In the genomic region with DNA sequence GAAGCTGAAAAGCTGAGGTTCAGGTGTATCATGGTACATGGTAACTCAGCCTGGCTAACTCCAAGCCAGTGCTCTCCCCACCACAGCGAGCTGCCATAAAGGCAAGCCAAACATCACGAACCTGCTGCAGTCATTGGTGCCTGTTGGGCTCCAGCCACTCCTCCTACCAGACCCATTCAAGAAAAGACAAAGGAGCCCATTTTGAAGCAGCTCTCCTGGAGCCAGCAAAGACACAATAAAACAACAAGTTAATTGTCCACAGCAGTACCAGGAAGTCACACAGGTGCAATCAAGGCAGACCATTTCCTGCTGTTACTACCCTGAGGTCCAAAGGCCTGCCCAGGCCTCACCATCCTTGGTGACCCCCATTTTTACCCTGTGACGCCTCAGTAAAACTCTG, we compare ENCODE assay signal across 13 cellular contexts.
DNase-seq lines count a peak whose midpoint lies in the region; ATAC-seq and TF ChIP-seq lines count a peak whose summit lies in the region.
"Had no signal": no experiment of that assay in that cellular context is flagged by ENCODE, and none has a peak within 500 bp of the region (broad histone marks: within the 10 kb centered on the region; RNA-seq: fewer than 3 reads in every experiment).

No MANE protein-coding gene starts in this region.

- WGBS in suprapubic skin, result 57% methylated on average over 3 of the region's 3 CpGs

- H3K4me1 Mint-ChIP-seq in T-helper 17 cell, result peaks cover 24% of the 10 kb centered on the region

- intact Hi-C loops in lower lobe of right lung (cut with DNase I), result no loop called here

- H3K4me3 ChIP-seq in lower lobe of right lung (no peak overlapping the region), suprapubic skin (no peak overlapping the region)
- H3K4me3 ChIP-seq: smooth muscle cell had no signal

- POLR2A ChIA-PET in GM10248 (lab: Yijun Ruan, JAX), result no interaction called here

- H3K27me3 Mint-ChIP-seq in T-helper 17 cell, result peaks cover 5% of the 10 kb centered on the region
- H3K27me3 Mint-ChIP-seq: brain had no signal

- peaks cover 4% of the 10 kb centered on the region for H3K36me3 ChIP-seq in lower lobe of right lung
- peaks cover 5% of the 10 kb centered on the region for H3K36me3 ChIP-seq in suprapubic skin

- peak; percentile 51 for DNase-seq in activated CD8-positive, alpha-beta memory T cell treated with anti-CD3 and anti-CD28 coated beads for 24 hours
- no peak for DNase-seq in activated CD8-positive, alpha-beta memory T cell treated with anti-CD3 and anti-CD28 coated beads, Interleukin-2, amount 50 U/mL, for 4 hours
- DNase-seq in T-helper 17 cell, result no peak
- DNase-seq in lower lobe of right lung, result no peak
- no peak for DNase-seq in suprapubic skin (ENCODE audit: low spot score in 2 of 2)
- no peak for DNase-seq in GM10248 (ENCODE audit: extremely low spot score)
- no peak for DNase-seq in activated effector memory CD4-positive, alpha-beta T cell treated with Interleukin-2 at 50 U/mL for 16 hours
- no peak for DNase-seq in NK-92 treated with Interleukin-12 subunit alpha and Interleukin-12 subunit beta, amount 100 ng/mL, for 24 hours (lab: John Stamatoyannopoulos, UW)
- DNase-seq: activated CD4-positive, alpha-beta T cell treated with anti-CD3 and anti-CD28 coated beads for 1 hour; activated gamma-delta T cell; PC-3 had no signal

- peaks cover 48% of the 10 kb centered on the region for H3K4me1 ChIP-seq in lower lobe of right lung
- H3K4me1 ChIP-seq in suprapubic skin, result peaks cover 22% of the 10 kb centered on the region

- H3K9me3 ChIP-seq in T-helper 17 cell (ENCODE audit: control insufficient read depth, low read length, poor library complexity, severe bottlenecking) (no peaks in the 10 kb centered on the region), lower lobe of right lung (no peaks in the 10 kb centered on the region), suprapubic skin (no peaks in the 10 kb centered on the region)

- H3K4me3 Mint-ChIP-seq in T-helper 17 cell, result no peak overlapping the region
- H3K4me3 Mint-ChIP-seq: brain had no signal

- H3K36me3 Mint-ChIP-seq in T-helper 17 cell (ENCODE audit: low read depth), result peaks cover 2% of the 10 kb centered on the region

- TF ChIP-seq POLR2A in suprapubic skin (IDR thresholded peaks at IDR 0.05), result no peak

- TF ChIP-seq CTCF in lower lobe of right lung (IDR thresholded peaks at IDR 0.05) (no peak), suprapubic skin (IDR thresholded peaks at IDR 0.05) (no peak), GM10248 (IDR thresholded peaks at IDR 0.05; ENCODE audit: control extremely low read depth, extremely low read depth, low read depth, missing control alignments) (no peak)

- no peaks in the 10 kb centered on the region for H3K27me3 ChIP-seq in lower lobe of right lung (ENCODE audit: low read depth)
- no peaks in the 10 kb centered on the region for H3K27me3 ChIP-seq in suprapubic skin

- CTCF ChIA-PET in GM10248 (lab: Yijun Ruan, JAX), result interaction anchor here (0.7 to 7.2 kb wide), 11 partner anchors 9 to 98 kb away, joined by 3 to 92 read pairs (median 3); a partner anchor contains a TSS

- peak overlapping the region; percentile 97 for H3K27ac Mint-ChIP-seq in T-helper 17 cell

- H3K27ac ChIP-seq in lower lobe of right lung, result peak overlapping the region; percentile 77
- H3K27ac ChIP-seq in suprapubic skin, result peak overlapping the region; percentile 19

- TF ChIP-seq EP300 in suprapubic skin (IDR thresholded peaks at IDR 0.05), result no peak

- ATAC-seq in T-helper 17 cell (no peak), lower lobe of right lung (no peak)
- ATAC-seq: PC-3 had no signal
